ENCODE assay signal across 8 cellular contexts in genomic region chr17:27529230-27529796, GRCh38.
A peak's percentile ranks its signal among the peaks of the same experiment; 100 is the strongest.
DNase-seq lines count a peak whose midpoint lies in the region; ATAC-seq and TF ChIP-seq lines count a peak whose summit lies in the region.

No MANE protein-coding gene starts in this region.

- TF ChIP-seq POLR2A in erythroblast (IDR thresholded peaks at IDR 0.05; ENCODE audit: low read length) (no peak), upper lobe of left lung (IDR thresholded peaks at IDR 0.05) (peak in 1 of 4 donors; percentile 23)

- H2AFZ ChIP-seq in mammary epithelial cell (ENCODE audit: low read depth, low read length) (no peak overlapping the region), OCI-LY3 (ENCODE audit: low read depth, low read length) (no peak overlapping the region)

- H4K20me1 ChIP-seq in mammary epithelial cell (ENCODE audit: insufficient read depth, low read length) (no peaks in the 10 kb centered on the region), OCI-LY3 (ENCODE audit: insufficient read depth, low read length) (no peaks in the 10 kb centered on the region)

- peaks cover 3% of the 10 kb centered on the region for H3K27me3 Mint-ChIP-seq in MCF 10A (ENCODE audit: insufficient read depth, unreplicated experiment)
- H3K27me3 Mint-ChIP-seq in naive thymus-derived CD8-positive, alpha-beta T cell = no peaks in the 10 kb centered on the region

- H3K9ac ChIP-seq in mammary epithelial cell (ENCODE audit: insufficient read depth, low read length) (no peak overlapping the region), OCI-LY3 (ENCODE audit: low read length) (no peak overlapping the region)

- H3K4me3 ChIP-seq in mammary epithelial cell (replicated peaks in 1 of 3; ENCODE audit: insufficient read depth in 1 of 3, low read depth in 2 of 3, low read length in 3 of 3) = no peak overlapping the region
- H3K4me3 ChIP-seq in OCI-LY3 (ENCODE audit: low read length) = no peak overlapping the region
- H3K4me3 ChIP-seq in upper lobe of left lung = no peak overlapping the region

- H3K79me2 ChIP-seq in mammary epithelial cell (ENCODE audit: insufficient read depth, low read length) (no peaks in the 10 kb centered on the region), OCI-LY3 (ENCODE audit: low read length) (no peaks in the 10 kb centered on the region)

- H3K9me3 ChIP-seq in mammary epithelial cell (replicated peaks; ENCODE audit: insufficient read depth, low read length) (no peaks in the 10 kb centered on the region), OCI-LY3 (ENCODE audit: insufficient read depth, low read length) (no peaks in the 10 kb centered on the region), upper lobe of left lung (no peaks in the 10 kb centered on the region)

- WGBS in mammary epithelial cell (ENCODE audit: low coverage, missing lambda C conversion rate) = 84% methylated on average over 7 of the region's 7 CpGs
- WGBS in upper lobe of left lung, 2 donors = 36 to 47% methylated on average over 7 of the region's 7 CpGs

- DNase-seq in MCF 10A (ENCODE audit: unreplicated experiment) (peak; percentile 90), mammary epithelial cell (no peak), erythroblast (lab: John Stamatoyannopoulos, UW) (peak; percentile 60 to 76), upper lobe of left lung (peak; percentile 75 to 82), left colon (no peak), NCI-H1105 treated with DMSO at 0.1 percent for 48 hours (lab: John Stamatoyannopoulos, UW) (no peak)
- no peak for DNase-seq in naive thymus-derived CD8-positive, alpha-beta T cell

- POLR2A ChIA-PET in MCF 10A (lab: Yijun Ruan, JAX) = interaction anchor here (0.7 kb wide), 1 partner anchor 31 kb away, joined by 3 read pairs; no protein-coding TSS in a partner anchor
- POLR2A ChIA-PET in naive thymus-derived CD8-positive, alpha-beta T cell (lab: Charles Lee) = no interaction called here

- TF ChIP-seq CTCF in MCF 10A (IDR thresholded peaks at IDR 0.05; ENCODE audit: unreplicated experiment) = no peak
- TF ChIP-seq CTCF in mammary epithelial cell (conservative IDR thresholded peaks at IDR 0.05 in 1 of 2, IDR thresholded peaks at IDR 0.05 in 1 of 2; ENCODE audit: extremely low read depth in 1 of 2, insufficient read depth in 1 of 2, low read depth in 1 of 2, low read length in 2 of 2) = no peak
- TF ChIP-seq CTCF in OCI-LY3 (IDR thresholded peaks at IDR 0.05; ENCODE audit: low read depth, low read length) = 0 out of 2 replicates have a peak, but pooled peaks have one; percentile 17
- TF ChIP-seq CTCF in upper lobe of left lung (IDR thresholded peaks at IDR 0.05) = peak in 1 of 6 experiments; percentile 28

- intact Hi-C loops in MCF 10A (cut with micrococcal nuclease) (no loop called here), mammary epithelial cell (cut with micrococcal nuclease) (loop anchor here (10.0 kb wide), 1 partner anchor 75 kb away; the partner anchor contains the start of gene KSR1), left colon (cut with DNase I, micrococcal nuclease) (no loop called here)

- peak; percentile 5 to 18 for ATAC-seq in upper lobe of left lung (ENCODE audit: low FRiP score in 2 of 2)
- no peak for ATAC-seq in left colon
- no peak for ATAC-seq in naive thymus-derived CD8-positive, alpha-beta T cell

- no peak overlapping the region for H3K4me3 Mint-ChIP-seq in MCF 10A (ENCODE audit: unreplicated experiment)
- H3K4me3 Mint-ChIP-seq in naive thymus-derived CD8-positive, alpha-beta T cell = no peak overlapping the region

- in situ Hi-C loops in mammary epithelial cell (cut with MboI; ENCODE audit: low sequenced_read_pairs in 2 of 2) = loop anchor here in 1 of 2 donors (25.0 kb wide), 1 partner anchor 442 kb away; no protein-coding TSS in a partner anchor

- H3K36me3 ChIP-seq in mammary epithelial cell (ENCODE audit: insufficient read depth, low read length) = no peaks in the 10 kb centered on the region
- H3K36me3 ChIP-seq in OCI-LY3 (replicated peaks; ENCODE audit: low read depth, low read length) = no peaks in the 10 kb centered on the region
- no peaks in the 10 kb centered on the region for H3K36me3 ChIP-seq in upper lobe of left lung

- peaks cover 7% of the 10 kb centered on the region for H3K4me1 ChIP-seq in mammary epithelial cell (ENCODE audit: insufficient read depth, low read length)
- peaks cover 9% of the 10 kb centered on the region for H3K4me1 ChIP-seq in OCI-LY3 (ENCODE audit: low read length)
- peaks cover 60 to 82% (median 70%) of the 10 kb centered on the region in 4 donors for H3K4me1 ChIP-seq in upper lobe of left lung

- BruUV-seq in MCF 10A (replicated peaks; lab: Mats Ljungman, UMichigan) = no TSS peak
- BruUV-seq in mammary epithelial cell (replicated peaks; lab: Mats Ljungman, UMichigan) = no TSS peak

- H3K4me2 ChIP-seq in mammary epithelial cell (ENCODE audit: insufficient read depth, low read depth, low read length) = no peak overlapping the region
- no peak overlapping the region for H3K4me2 ChIP-seq in OCI-LY3 (ENCODE audit: low read length)

- dilution Hi-C loops in mammary epithelial cell (cut with HindIII; ENCODE audit: low sequenced_read_pairs) = no loop called here

- H3K36me3 Mint-ChIP-seq in MCF 10A (ENCODE audit: insufficient read depth, unreplicated experiment) = no peaks in the 10 kb centered on the region
- no peaks in the 10 kb centered on the region for H3K36me3 Mint-ChIP-seq in naive thymus-derived CD8-positive, alpha-beta T cell

- H3K27me3 ChIP-seq in mammary epithelial cell (ENCODE audit: insufficient read depth, low read length) (peaks cover 3% of the 10 kb centered on the region), OCI-LY3 (ENCODE audit: low read depth, low read length) (peaks cover 68% of the 10 kb centered on the region), upper lobe of left lung (no peaks in the 10 kb centered on the region)

- no peaks in the 10 kb centered on the region for H3K9me3 Mint-ChIP-seq in MCF 10A (ENCODE audit: unreplicated experiment)
- H3K9me3 Mint-ChIP-seq in naive thymus-derived CD8-positive, alpha-beta T cell = no peaks in the 10 kb centered on the region

- CTCF ChIA-PET in MCF 10A (lab: Yijun Ruan, JAX) = interaction anchor here (1.2 kb wide), 1 partner anchor 28 kb away, joined by 4 read pairs; no protein-coding TSS in a partner anchor
- CTCF ChIA-PET in mammary epithelial cell (lab: Charles Lee; ENCODE audit: low non-redundant PET) = no interaction called here

- no peak overlapping the region for H3K27ac Mint-ChIP-seq in MCF 10A (ENCODE audit: low read depth, unreplicated experiment)
- H3K27ac Mint-ChIP-seq in naive thymus-derived CD8-positive, alpha-beta T cell = peak overlapping the region in 1 of 10 donors; percentile 75

- peak; percentile 68 to 97 (median 82) for TF ChIP-seq EP300 in upper lobe of left lung (IDR thresholded peaks at IDR 0.05)

- H3K27ac ChIP-seq in mammary epithelial cell (ENCODE audit: insufficient read depth, low read depth, low read length) (no peak overlapping the region), OCI-LY3 (ENCODE audit: low read length) (no peak overlapping the region), upper lobe of left lung (peak overlapping the region; percentile 59 to 88 (median 73))

- peaks cover 31% of the 10 kb centered on the region for H3K4me1 Mint-ChIP-seq in MCF 10A (ENCODE audit: insufficient read depth, unreplicated experiment)
- peaks cover 18 to 52% (median 31%) of the 10 kb centered on the region in 4 donors for H3K4me1 Mint-ChIP-seq in naive thymus-derived CD8-positive, alpha-beta T cell

Comparison
In these comparisons a context has a peak if more than half of its experiments do, and no peak if none do; other contexts are left out.
1. DNase-seq: peak in MCF 10A (single experiment), erythroblast (2 of 2) and upper lobe of left lung (2 of 2); none in mammary epithelial cell (single experiment), left colon (0 of 2), naive thymus-derived CD8-positive, alpha-beta T cell (0 of 10) and NCI-H1105 treated with DMSO at 0.1 percent for 48 hours (single experiment).
2. H3K27ac ChIP-seq: peak in upper lobe of left lung (4 of 4); none in mammary epithelial cell (single experiment) and OCI-LY3 (single experiment).
3. ATAC-seq: peak in upper lobe of left lung (2 of 2); none in left colon (single experiment) and naive thymus-derived CD8-positive, alpha-beta T cell (0 of 2).